15 cellular contexts compared by ENCODE assay signal in genomic region chr4:31692407-31692940, GRCh38.
DNase-seq lines count a peak whose midpoint lies in the region; FAIRE-seq and TF ChIP-seq lines count a peak whose summit lies in the region.
"Had no signal": no experiment of that assay in that cellular context is flagged by ENCODE, and none has a peak within 500 bp of the region (broad histone marks: within the 10 kb centered on the region; RNA-seq: fewer than 3 reads in every experiment).

No MANE protein-coding gene starts in this region.

- H3K36me3 ChIP-seq in DOHH2 (ENCODE audit: control insufficient read depth, low read length) (no peaks in the 10 kb centered on the region), neural progenitor cell (no peaks in the 10 kb centered on the region)
- H3K36me3 ChIP-seq: pancreas, SJSA1, vagina had no signal

- H3K36me3 Mint-ChIP-seq in neural progenitor cell = no peaks in the 10 kb centered on the region
- no peaks in the 10 kb centered on the region for H3K36me3 Mint-ChIP-seq in nephron progenitor cell (ENCODE audit: low read depth)
- H3K36me3 Mint-ChIP-seq: CD4-positive, alpha-beta memory T cell had no signal

- H3K27me3 Mint-ChIP-seq in neural progenitor cell (ENCODE audit: insufficient read depth, low read depth) = no peaks in the 10 kb centered on the region
- H3K27me3 Mint-ChIP-seq in nephron progenitor cell (ENCODE audit: low read depth, poor library complexity) = no peaks in the 10 kb centered on the region
- H3K27me3 Mint-ChIP-seq: CD4-positive, alpha-beta memory T cell had no signal

- H3K27me3 ChIP-seq in DOHH2 (ENCODE audit: control insufficient read depth, low read length) (no peaks in the 10 kb centered on the region), neural progenitor cell (no peaks in the 10 kb centered on the region)
- H3K27me3 ChIP-seq: pancreas, SJSA1, vagina had no signal

- H3K4me2 ChIP-seq in DOHH2 (ENCODE audit: low read length) (no peak overlapping the region), neural progenitor cell (no peak overlapping the region)

- no peak overlapping the region for H3K9ac ChIP-seq in neural progenitor cell

- H3K27ac Mint-ChIP-seq in neural progenitor cell (no peak overlapping the region), nephron progenitor cell (no peak overlapping the region)
- H3K27ac Mint-ChIP-seq: CD4-positive, alpha-beta memory T cell had no signal

- FAIRE-seq in GM12892 (lab: Jason Lieb, UNC) = no peak

- H3K79me2 ChIP-seq in DOHH2 (ENCODE audit: control insufficient read depth, low read length) (no peaks in the 10 kb centered on the region), neural progenitor cell (ENCODE audit: low read depth) (no peaks in the 10 kb centered on the region)

- H4K20me1 ChIP-seq in DOHH2 (ENCODE audit: control insufficient read depth, insufficient read depth, low read depth, low read length) = no peaks in the 10 kb centered on the region
- H4K20me1 ChIP-seq in neural progenitor cell (ENCODE audit: low read depth) = no peaks in the 10 kb centered on the region

- no peaks in the 10 kb centered on the region for H3K4me1 Mint-ChIP-seq in neural progenitor cell
- no peaks in the 10 kb centered on the region for H3K4me1 Mint-ChIP-seq in nephron progenitor cell
- H3K4me1 Mint-ChIP-seq: CD4-positive, alpha-beta memory T cell had no signal

- H3F3A ChIP-seq in DOHH2 (ENCODE audit: control insufficient read depth, insufficient read depth) (no peaks in the 10 kb centered on the region), neural progenitor cell (ENCODE audit: low read depth) (no peaks in the 10 kb centered on the region)

- no peak for TF ChIP-seq POLR2A in GM12892 (IDR thresholded peaks at IDR 0.05; ENCODE audit: low read depth, low read length)

- H3K27ac ChIP-seq in DOHH2 (ENCODE audit: low read depth, low read length) = no peak overlapping the region
- H3K27ac ChIP-seq in neural progenitor cell = no peak overlapping the region
- H3K27ac ChIP-seq: pancreas, SJSA1, vagina had no signal

- H3K4me3 ChIP-seq in DOHH2 (ENCODE audit: low read length) = no peak overlapping the region
- H3K4me3 ChIP-seq in neural progenitor cell = no peak overlapping the region
- H3K4me3 ChIP-seq: pancreas, SJSA1, vagina had no signal

- H3K9me3 ChIP-seq in DOHH2 (ENCODE audit: control insufficient read depth, insufficient read depth, low read length) = no peaks in the 10 kb centered on the region
- no peaks in the 10 kb centered on the region for H3K9me3 ChIP-seq in neural progenitor cell (ENCODE audit: low read depth)
- H3K9me3 ChIP-seq: pancreas, SJSA1, vagina had no signal

- peak; percentile 0 for DNase-seq in SW480 (ENCODE audit: low spot score)
- no peak for DNase-seq in neural progenitor cell (ENCODE audit: low spot score)
- DNase-seq in GM12892 (ENCODE audit: insufficient read length) = no peak
- DNase-seq in glomerular visceral epithelial cell (ENCODE audit: extremely low spot score) = no peak
- no peak for DNase-seq in nephron progenitor cell
- DNase-seq: activated T-cell treated with anti-CD3 and anti-CD28 coated beads, Interleukin-2, amount 50 U/mL, for 48 hours; CD4-positive, alpha-beta memory T cell; left colon; NCI-H2081 treated with DMSO at 0.1 percent for 48 hours; pancreas; stimulated activated naive CD8-positive, alpha-beta T cell treated with anti-CD3 and anti-CD28 coated beads, Interleukin-15, Interleukin-2, amounts not matched to agents 100 U/mL and 50 U/mL, for 24 hours had no signal

- H3K9me2 ChIP-seq in DOHH2 (replicated peaks; ENCODE audit: control insufficient read depth, low read length) = no peaks in the 10 kb centered on the region

- no peaks in the 10 kb centered on the region for H3K4me1 ChIP-seq in DOHH2 (ENCODE audit: control insufficient read depth, low read length)
- H3K4me1 ChIP-seq in neural progenitor cell = no peaks in the 10 kb centered on the region
- H3K4me1 ChIP-seq: pancreas, SJSA1, vagina had no signal

- H3K4me3 Mint-ChIP-seq in neural progenitor cell = no peak overlapping the region
- no peak overlapping the region for H3K4me3 Mint-ChIP-seq in nephron progenitor cell
- H3K4me3 Mint-ChIP-seq: CD4-positive, alpha-beta memory T cell had no signal

- H2AFZ ChIP-seq in neural progenitor cell (replicated peaks) = no peak overlapping the region

- no peaks in the 10 kb centered on the region for H3K9me3 Mint-ChIP-seq in neural progenitor cell
- H3K9me3 Mint-ChIP-seq in nephron progenitor cell = no peaks in the 10 kb centered on the region

- TF ChIP-seq CTCF in DOHH2 (IDR thresholded peaks at IDR 0.05; ENCODE audit: low read depth, low read length, poor library complexity, severe bottlenecking) = peak; percentile 23
- peak; percentile 62 for TF ChIP-seq CTCF in LNCAP (IDR thresholded peaks at IDR 0.05)
- TF ChIP-seq CTCF in neural progenitor cell (IDR thresholded peaks at IDR 0.05) = peak; percentile 39
- TF ChIP-seq CTCF in nephron progenitor cell (IDR thresholded peaks at IDR 0.05) = no peak
